In the genomic region with DNA sequence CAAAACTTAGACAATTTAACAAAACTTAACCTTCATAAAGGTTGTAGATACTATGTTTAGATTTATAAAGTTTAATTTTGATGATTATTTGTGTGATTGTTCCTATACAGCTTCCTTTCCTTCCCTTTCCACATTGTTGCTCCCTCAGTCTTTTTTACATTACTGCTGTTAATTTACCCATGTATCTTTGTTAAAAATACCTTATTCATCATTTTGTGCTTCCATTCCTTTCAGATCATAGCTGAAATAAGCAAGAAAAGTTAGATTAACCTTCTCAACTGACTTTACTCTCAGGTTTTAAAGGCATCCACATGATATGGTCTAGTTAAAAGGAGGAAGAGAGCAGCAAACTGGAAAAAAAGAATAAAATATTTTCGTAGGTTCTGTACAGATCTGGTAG, we compare ENCODE assay signal across 12 cellular contexts. TPM values are rescaled to one million over a fixed set of nuclear protein-coding genes. Genes with fewer than 3 reads are reported as not detected.
A peak's percentile ranks its signal among the peaks of the same experiment; 100 is the strongest.
DNase-seq lines count a peak whose midpoint lies in the region; ATAC-seq and TF ChIP-seq lines count a peak whose summit lies in the region.
"Had no signal": no experiment of that assay in that cellular context is flagged by ENCODE, and none has a peak within 500 bp of the region (broad histone marks: within the 10 kb centered on the region; RNA-seq: fewer than 3 reads in every experiment).

No MANE protein-coding gene starts in this region.

- 78 to 100% methylated on average over 1 of the region's 1 CpG for WGBS in endodermal cell (ENCODE audit: insufficient coverage in 1 of 2, insufficient read length in 1 of 2), 2 experiments

- H3K4me3 ChIP-seq in BJ (ENCODE audit: low read depth, low read length): peak overlapping the region; percentile 17
- H3K4me3 ChIP-seq in MG63: peak overlapping the region; percentile 91
- H3K4me3 ChIP-seq in endodermal cell (ENCODE audit: low read length): peak overlapping the region; percentile 92

- H3K4me3 Mint-ChIP-seq in endodermal cell (peak overlapping the region; percentile 81), nephron progenitor cell (peak overlapping the region; percentile 97)

- H3K36me3 ChIP-seq in BJ (ENCODE audit: control insufficient read depth, insufficient read depth, low read length) (no peaks in the 10 kb centered on the region), MG63 (peaks cover 16% of the 10 kb centered on the region), endodermal cell (ENCODE audit: control insufficient read depth, insufficient read depth, low read length) (no peaks in the 10 kb centered on the region)
- H3K36me3 ChIP-seq: pancreas had no signal

- peaks cover 5% of the 10 kb centered on the region for H3K27me3 Mint-ChIP-seq in endodermal cell (ENCODE audit: insufficient read depth)
- H3K27me3 Mint-ChIP-seq in nephron progenitor cell (ENCODE audit: low read depth, poor library complexity): no peaks in the 10 kb centered on the region

- H3K9me3 ChIP-seq in MG63 (no peaks in the 10 kb centered on the region), endodermal cell (ENCODE audit: control insufficient read depth, low read length) (no peaks in the 10 kb centered on the region)
- H3K9me3 ChIP-seq: pancreas had no signal

- peaks cover 9% of the 10 kb centered on the region for H3K4me1 ChIP-seq in endodermal cell (ENCODE audit: control insufficient read depth, insufficient read depth, low read length)

- H3K36me3 Mint-ChIP-seq in endodermal cell (ENCODE audit: low read depth): peaks cover 4% of the 10 kb centered on the region
- H3K36me3 Mint-ChIP-seq in nephron progenitor cell (ENCODE audit: low read depth): peaks cover 35% of the 10 kb centered on the region
- H3K36me3 Mint-ChIP-seq: activated naive CD4-positive, alpha-beta T cell treated with anti-CD3 and anti-CD28 coated beads, Interleukin-2, amount 50 U/mL, for 24 hours had no signal

- H3K9ac ChIP-seq in endodermal cell (ENCODE audit: extremely low read depth, low read length, poor library complexity, severe bottlenecking): peak overlapping the region; percentile 95

- H3K27ac Mint-ChIP-seq in endodermal cell (no peak overlapping the region), nephron progenitor cell (no peak overlapping the region)
- H3K27ac Mint-ChIP-seq: activated naive CD4-positive, alpha-beta T cell treated with anti-CD3 and anti-CD28 coated beads, Interleukin-2, amount 50 U/mL, for 24 hours had no signal

- CTCF ChIA-PET in BJ (lab: Yijun Ruan, JAX): interaction anchor here (0.9 to 2.0 kb wide), 4 partner anchors 9 to 190 kb away, joined by 3 to 5 read pairs (median 4); no protein-coding TSS in a partner anchor

- H3K9me3 Mint-ChIP-seq in endodermal cell (no peaks in the 10 kb centered on the region), nephron progenitor cell (no peaks in the 10 kb centered on the region)
- H3K9me3 Mint-ChIP-seq: activated naive CD4-positive, alpha-beta T cell treated with anti-CD3 and anti-CD28 coated beads, Interleukin-2, amount 50 U/mL, for 24 hours had no signal

- H3K4me1 Mint-ChIP-seq in endodermal cell (peaks cover 45% of the 10 kb centered on the region), nephron progenitor cell (peaks cover 51% of the 10 kb centered on the region)

- no peak overlapping the region for H3K27ac ChIP-seq in endodermal cell (ENCODE audit: low read depth, low read length)
- H3K27ac ChIP-seq: pancreas had no signal

- TF ChIP-seq CTCF in BJ (IDR thresholded peaks at IDR 0.05; ENCODE audit: insufficient read depth, low read depth, low read length) (no peak), endodermal cell (conservative IDR thresholded peaks at IDR 0.05) (no peak), nephron progenitor cell (IDR thresholded peaks at IDR 0.05) (no peak)

- H3K27me3 ChIP-seq in BJ (ENCODE audit: control insufficient read depth, insufficient read depth, low read length) (no peaks in the 10 kb centered on the region), MG63 (no peaks in the 10 kb centered on the region), endodermal cell (ENCODE audit: control insufficient read depth, insufficient read depth, low read length, poor library complexity, severe bottlenecking) (no peaks in the 10 kb centered on the region)
- H3K27me3 ChIP-seq: pancreas had no signal

- POLR2A ChIA-PET in BJ (lab: Charles Lee): no interaction called here

- ATAC-seq in HG02970 (IDR thresholded peaks at IDR 0.05; ENCODE audit: low FRiP score, unreplicated experiment): no peak
- ATAC-seq: pancreas had no signal

- DNase-seq in BJ (ENCODE audit: low read depth): no peak
- DNase-seq in MG63: no peak
- no peak for DNase-seq in endodermal cell
- DNase-seq in nephron progenitor cell: no peak
- no peak for DNase-seq in foreskin melanocyte
- no peak for DNase-seq in mesenteric fat pad (ENCODE audit: low spot score)
- no peak for DNase-seq in activated CD4-positive, alpha-beta T cell treated with anti-CD3 and anti-CD28 coated beads for 48 hours
- DNase-seq: NCI-H510A treated with DMSO at 0.1 percent for 48 hours, pancreas had no signal

RNA-seq across cellular contexts. Expression of gene SMAD5, which starts 2.0 kb away (rescaled TPM):
- polyA plus RNA-seq in BJ (2011; rRNA removed): 34.3 and 66.8 TPM in 2 replicates
- polyA minus RNA-seq in BJ (2011; rRNA and poly(A)+ RNA removed): 59.2 and 105 TPM in 2 replicates
- total RNA-seq in MG63 (2014; rRNA removed; shearing (Covaris generic); ENCODE audit: low replicate concordance): 46.4 and 78.3 TPM in 2 replicates
- total RNA-seq in endodermal cell: 100 to 1,000 TPM in 1 of 2 donors, 10 to 100 TPM in 1; 97.8 to 105 TPM
- polyA plus RNA-seq in endodermal cell (2013, experiment 1 of 2): 49.3 TPM
- polyA plus RNA-seq in endodermal cell (2013, experiment 2 of 2): 44.8 TPM
- total RNA-seq in mesenteric fat pad: 61.6 TPM

RNA-seq across cellular contexts. Expression of gene SMIM32, which starts 58.3 kb away (rescaled TPM):
- not detected in 2 replicates for polyA plus RNA-seq in BJ (2011; rRNA removed)
- polyA minus RNA-seq in BJ (2011; rRNA and poly(A)+ RNA removed): not detected in 2 replicates
- total RNA-seq in MG63 (2014; rRNA removed; shearing (Covaris generic); ENCODE audit: low replicate concordance): 0.26 TPM in 1 of 2 replicates, not detected in the other
- total RNA-seq in endodermal cell: under 1 TPM; 0.15 to 0.20 TPM
- polyA plus RNA-seq in endodermal cell (2013, experiment 1 of 2): 0.75 TPM
- polyA plus RNA-seq in endodermal cell (2013, experiment 2 of 2): 0.62 TPM
- total RNA-seq in mesenteric fat pad: not detected
- total RNA-seq: glomerular endothelial cell had no signal

Comparison
In these comparisons a context has a peak if more than half of its experiments do, and no peak if none do; other contexts are left out.
1. H3K4me3 ChIP-seq: peak in every context shown above with its lines; median percentile 92 in endodermal cell; 91 in MG63; 17 in BJ.